Comparison of ENCODE assay signal across 1 cellular context in the genomic region with DNA sequence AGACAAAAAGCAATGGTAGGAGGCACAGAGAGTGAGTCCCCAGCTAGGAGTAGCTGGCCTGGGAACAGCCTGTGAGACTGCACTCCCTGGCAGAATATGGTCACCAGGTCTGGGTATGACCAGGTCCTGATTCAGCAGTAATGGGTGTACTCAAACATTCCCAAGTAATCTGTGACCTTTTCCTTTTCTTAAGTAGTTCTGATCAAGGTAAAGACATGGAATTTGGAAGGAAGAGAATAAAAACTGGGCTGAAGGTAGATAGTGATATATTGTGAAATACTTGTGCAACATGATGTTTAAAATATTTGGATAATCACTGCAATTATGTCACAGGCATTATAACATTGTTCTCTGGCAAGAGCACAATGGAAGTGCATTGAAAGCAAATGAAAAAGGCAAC.
TF ChIP-seq lines count a peak whose summit lies in the region.

No MANE protein-coding gene starts in this region.

TF ChIP-seq in WTC11, 78 proteins besides CTCF, POLR2A, EP300 and RAD21:
- TF ChIP-seq, protein P1, sequence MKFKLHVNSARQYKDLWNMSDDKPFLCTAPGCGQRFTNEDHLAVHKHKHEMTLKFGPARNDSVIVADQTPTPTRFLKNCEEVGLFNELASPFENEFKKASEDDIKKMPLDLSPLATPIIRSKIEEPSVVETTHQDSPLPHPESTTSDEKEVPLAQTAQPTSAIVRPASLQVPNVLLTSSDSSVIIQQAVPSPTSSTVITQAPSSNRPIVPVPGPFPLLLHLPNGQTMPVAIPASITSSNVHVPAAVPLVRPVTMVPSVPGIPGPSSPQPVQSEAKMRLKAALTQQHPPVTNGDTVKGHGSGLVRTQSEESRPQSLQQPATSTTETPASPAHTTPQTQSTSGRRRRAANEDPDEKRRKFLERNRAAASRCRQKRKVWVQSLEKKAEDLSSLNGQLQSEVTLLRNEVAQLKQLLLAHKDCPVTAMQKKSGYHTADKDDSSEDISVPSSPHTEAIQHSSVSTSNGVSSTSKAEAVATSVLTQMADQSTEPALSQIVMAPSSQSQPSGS (CRISPR knock-in tag; IDR thresholded peaks at IDR 0.05; ENCODE audit: borderline replicate concordance, low read depth), result no peak
- TF ChIP-seq, protein P2, sequence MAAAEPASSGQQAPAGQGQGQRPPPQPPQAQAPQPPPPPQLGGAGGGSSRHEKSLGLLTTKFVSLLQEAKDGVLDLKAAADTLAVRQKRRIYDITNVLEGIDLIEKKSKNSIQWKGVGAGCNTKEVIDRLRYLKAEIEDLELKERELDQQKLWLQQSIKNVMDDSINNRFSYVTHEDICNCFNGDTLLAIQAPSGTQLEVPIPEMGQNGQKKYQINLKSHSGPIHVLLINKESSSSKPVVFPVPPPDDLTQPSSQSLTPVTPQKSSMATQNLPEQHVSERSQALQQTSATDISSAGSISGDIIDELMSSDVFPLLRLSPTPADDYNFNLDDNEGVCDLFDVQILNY (CRISPR knock-in tag; IDR thresholded peaks at IDR 0.05), result no peak
- TF ChIP-seq OVOL2 (CRISPR knock-in tag; IDR thresholded peaks at IDR 0.05; ENCODE audit: borderline replicate concordance), result no peak
- no peak for TF ChIP-seq GABPB1 (CRISPR knock-in tag; IDR thresholded peaks at IDR 0.05)
- TF ChIP-seq TCF7 (CRISPR knock-in tag; IDR thresholded peaks at IDR 0.05; ENCODE audit: low read depth), result no peak
- TF ChIP-seq, protein P3, sequence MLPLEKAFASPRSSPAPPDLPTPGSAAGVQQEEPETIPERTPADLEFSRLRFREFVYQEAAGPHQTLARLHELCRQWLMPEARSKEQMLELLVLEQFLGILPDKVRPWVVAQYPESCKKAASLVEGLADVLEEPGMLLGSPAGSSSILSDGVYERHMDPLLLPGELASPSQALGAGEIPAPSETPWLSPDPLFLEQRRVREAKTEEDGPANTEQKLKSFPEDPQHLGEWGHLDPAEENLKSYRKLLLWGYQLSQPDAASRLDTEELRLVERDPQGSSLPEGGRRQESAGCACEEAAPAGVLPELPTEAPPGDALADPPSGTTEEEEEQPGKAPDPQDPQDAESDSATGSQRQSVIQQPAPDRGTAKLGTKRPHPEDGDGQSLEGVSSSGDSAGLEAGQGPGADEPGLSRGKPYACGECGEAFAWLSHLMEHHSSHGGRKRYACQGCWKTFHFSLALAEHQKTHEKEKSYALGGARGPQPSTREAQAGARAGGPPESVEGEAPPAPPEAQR (CRISPR knock-in tag; IDR thresholded peaks at IDR 0.05), result no peak
- TF ChIP-seq SOX15 (CRISPR knock-in tag; IDR thresholded peaks at IDR 0.05), result no peak
